ENCODE assay signal across 33 cellular contexts in the genomic region with DNA sequence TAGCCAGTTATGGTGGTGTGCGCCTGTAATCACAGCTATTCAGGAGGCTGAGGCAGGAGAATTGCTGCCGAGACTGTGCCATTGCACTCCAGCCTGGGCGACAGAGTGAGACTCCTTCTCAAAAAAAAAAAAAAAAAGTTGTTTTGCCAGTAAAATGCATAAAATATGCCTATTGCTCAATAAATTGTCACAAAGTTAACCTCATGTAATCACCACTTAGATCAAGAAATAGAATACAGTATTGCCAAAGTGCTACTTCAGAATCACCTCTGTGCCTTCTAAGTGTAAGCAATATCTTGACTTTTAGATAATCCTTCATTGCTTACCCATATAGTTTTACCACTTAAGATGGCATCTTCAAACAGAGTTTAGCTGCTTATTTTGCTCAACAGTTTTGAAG.
"Had no signal": no experiment of that assay in that cellular context is flagged by ENCODE, and none has a peak within 500 bp of the region (broad histone marks: within the 10 kb centered on the region; RNA-seq: fewer than 3 reads in every experiment).

No MANE protein-coding gene starts in this region.

- H3K4me3 Mint-ChIP-seq: activated naive CD4-positive, alpha-beta T cell treated with anti-CD3 and anti-CD28 coated beads for 36 hours; activated naive CD8-positive, alpha-beta T cell treated with anti-CD3 and anti-CD28 coated beads for 36 hours; activated T-helper 1 cell treated with anti-CD3 and anti-CD28 coated beads, Interleukin-12 subunit alpha, Interleukin-12 subunit beta, Interleukin-2, Interleukin-4 antibody, amounts not matched to agents 30 ng/mL and 10 ng/mL and 1 ng/mL, durations not matched to agents 14 hours and 24 hours and 36 hours; effector memory CD8-positive, alpha-beta T cell; nephron progenitor cell; stimulated activated naive B cell treated with anti-CD40 and anti-IgM and Interleukin-4, amounts not matched to agents 10 μg/mL and 1 μg/mL and 100 μg/mL, for 72 hours had no signal

- FAIRE-seq: astrocyte, frontal cortex, islet of Langerhans, pancreas, TTC549 had no signal

- H3K4me1 ChIP-seq: left lung, psoas muscle, tibial artery, upper lobe of right lung had no signal

- H3K27ac Mint-ChIP-seq: activated naive CD4-positive, alpha-beta T cell treated with anti-CD3 and anti-CD28 coated beads for 36 hours; activated naive CD8-positive, alpha-beta T cell treated with anti-CD3 and anti-CD28 coated beads for 36 hours; activated T-helper 1 cell treated with anti-CD3 and anti-CD28 coated beads, Interleukin-12 subunit alpha, Interleukin-12 subunit beta, Interleukin-2, Interleukin-4 antibody, amounts not matched to agents 30 ng/mL and 10 ng/mL and 1 ng/mL, durations not matched to agents 14 hours and 24 hours and 36 hours; effector memory CD8-positive, alpha-beta T cell; nephron progenitor cell; stimulated activated naive B cell treated with anti-CD40 and anti-IgM and Interleukin-4, amounts not matched to agents 10 μg/mL and 1 μg/mL and 100 μg/mL, for 72 hours had no signal

- H3K36me3 ChIP-seq: brain microvascular endothelial cell, left lung, neutrophil, pancreas, suprapubic skin, tibial artery, upper lobe of right lung had no signal

- DNase-seq: activated CD4-positive, alpha-beta T cell treated with anti-CD3 and anti-CD28 coated beads for 4 hours; activated CD4-positive, alpha-beta T cell treated with anti-CD3 and anti-CD28 coated beads, Interleukin-2, amount 50 U/mL, for 4 hours; activated CD8-positive, alpha-beta memory T cell treated with anti-CD3 and anti-CD28 coated beads, Interleukin-2, amount 50 U/mL, for 4 hours; activated effector memory CD4-positive, alpha-beta T cell treated with anti-CD3 and anti-CD28 coated beads, Interleukin-2, amount 50 U/mL, for 16 hours; activated naive CD4-positive, alpha-beta T cell treated with anti-CD3 and anti-CD28 coated beads for 36 hours; activated naive CD8-positive, alpha-beta T cell treated with anti-CD3 and anti-CD28 coated beads for 36 hours; activated T-cell treated with anti-CD3 and anti-CD28 coated beads, Interleukin-2, amount 50 U/mL, for 1 hour; amniotic stem cell; brain microvascular endothelial cell; cortex of kidney; effector memory CD8-positive, alpha-beta T cell; erythroblast; left lung; mucosa of descending colon; nephron progenitor cell; pancreas; psoas muscle; stimulated activated CD4-positive, alpha-beta T cell treated with anti-CD3 and anti-CD28 coated beads, Interleukin-15, amount 100 ng/mL, for 24 hours; stimulated activated CD4-positive, alpha-beta T cell treated with anti-CD3 and anti-CD28 coated beads, Interleukin-2, amount 100 ng/mL, for 24 hours; stimulated activated naive B cell treated with anti-CD40 and anti-IgM and Interleukin-4, amounts not matched to agents 10 μg/mL and 1 μg/mL and 100 μg/mL, for 72 hours; stomach; T-helper 9 cell; tibial artery; upper lobe of right lung had no signal

- H3K9me3 Mint-ChIP-seq: activated naive CD4-positive, alpha-beta T cell treated with anti-CD3 and anti-CD28 coated beads for 36 hours; activated naive CD8-positive, alpha-beta T cell treated with anti-CD3 and anti-CD28 coated beads for 36 hours; activated T-helper 1 cell treated with anti-CD3 and anti-CD28 coated beads, Interleukin-12 subunit alpha, Interleukin-12 subunit beta, Interleukin-2, Interleukin-4 antibody, amounts not matched to agents 30 ng/mL and 10 ng/mL and 1 ng/mL, durations not matched to agents 14 hours and 24 hours and 36 hours; effector memory CD8-positive, alpha-beta T cell had no signal

- H3K27me3 Mint-ChIP-seq: activated naive CD8-positive, alpha-beta T cell treated with anti-CD3 and anti-CD28 coated beads for 36 hours; effector memory CD8-positive, alpha-beta T cell; stimulated activated naive B cell treated with anti-CD40 and anti-IgM and Interleukin-4, amounts not matched to agents 10 μg/mL and 1 μg/mL and 100 μg/mL, for 72 hours had no signal

- H3K9me3 ChIP-seq: mucosa of descending colon, neutrophil, pancreas, psoas muscle, stomach, tibial artery, upper lobe of right lung had no signal

- H3K27ac ChIP-seq: brain microvascular endothelial cell, left lung, neutrophil, pancreas, psoas muscle, stomach, suprapubic skin, tibial artery, upper lobe of right lung, VCaP had no signal

- H3K4me3 ChIP-seq: left lung, lung, mucosa of descending colon, pancreas, psoas muscle, stomach, suprapubic skin, tibial artery, upper lobe of right lung had no signal

- H3K27me3 ChIP-seq: brain microvascular endothelial cell, left lung, neutrophil, pancreas, stomach, suprapubic skin, tibial artery, upper lobe of right lung had no signal

- ATAC-seq: effector memory CD8-positive, alpha-beta T cell; left lung; mucosa of descending colon; pancreas; psoas muscle; stimulated activated naive B cell treated with anti-CD40 and anti-IgM and Interleukin-4, amounts not matched to agents 10 μg/mL and 1 μg/mL and 100 μg/mL, for 72 hours; upper lobe of right lung had no signal

- H3K4me1 Mint-ChIP-seq: activated naive CD8-positive, alpha-beta T cell treated with anti-CD3 and anti-CD28 coated beads for 36 hours had no signal
